8 cellular contexts compared by ENCODE assay signal in genomic region chr1:229410692-229411433, GRCh38. TPM values are rescaled to one million over a fixed set of nuclear protein-coding genes. Genes with fewer than 3 reads are reported as not detected.
DNase-seq lines count a peak whose midpoint lies in the region; ATAC-seq and TF ChIP-seq lines count a peak whose summit lies in the region.

No MANE protein-coding gene starts in this region.

- intact Hi-C loops in CD8-positive, alpha-beta T cell (cut with DNase I, micrococcal nuclease), result no loop called here

- H3K36me3 Mint-ChIP-seq in CD8-positive, alpha-beta T cell, result no peaks in the 10 kb centered on the region

- H3K9me3 ChIP-seq in HUES6 (ENCODE audit: control insufficient read depth, insufficient read depth, low read depth, low read length), result no peaks in the 10 kb centered on the region
- no peaks in the 10 kb centered on the region for H3K9me3 ChIP-seq in CD8-positive, alpha-beta T cell (ENCODE audit: low read length)

- no peak for TF ChIP-seq CTCF in choroid plexus epithelial cell (conservative IDR thresholded peaks at IDR 0.05; ENCODE audit: low read depth, low read length)
- TF ChIP-seq CTCF in CD8-positive, alpha-beta T cell (IDR thresholded peaks at IDR 0.05), result no peak

- CTCF ChIA-PET in CD8-positive, alpha-beta T cell (lab: Charles Lee), result interaction anchor here (1.3 to 1.4 kb wide), 2 partner anchors 9 to 19 kb away, joined by 3 to 5 read pairs; no protein-coding TSS in a partner anchor

- no peaks in the 10 kb centered on the region for H3K36me3 ChIP-seq in HUES6 (ENCODE audit: control insufficient read depth, insufficient read depth, low read length)
- H3K36me3 ChIP-seq in CD8-positive, alpha-beta T cell (ENCODE audit: insufficient read depth, low read length), result no peaks in the 10 kb centered on the region

- H3K27ac Mint-ChIP-seq in CD8-positive, alpha-beta T cell, result no peak overlapping the region

- DNase-seq in CD1c-positive myeloid dendritic cell (ENCODE audit: extremely low spot score), result peak; percentile 41
- DNase-seq in NOMO-1 treated with dmso at 0.1 percent for 144 hours (lab: John Stamatoyannopoulos, UW; ENCODE audit: unreplicated experiment), result peak; percentile 56
- peak; percentile 16 for DNase-seq in choroid plexus epithelial cell (ENCODE audit: low read depth)
- DNase-seq in medulla oblongata (ENCODE audit: extremely low spot score), result peak; percentile 16
- no peak for DNase-seq in DMS114 treated with DMSO at 0.1 percent for 48 hours (lab: John Stamatoyannopoulos, UW; ENCODE audit: unreplicated experiment)
- DNase-seq in CD8-positive, alpha-beta T cell, result no peak
- no peak for DNase-seq in activated T-cell treated with anti-CD3 and anti-CD28 coated beads, Interleukin-2, amount 50 U/mL, for 1 hour

- peaks cover 48% of the 10 kb centered on the region for H3K27me3 ChIP-seq in HUES6 (ENCODE audit: control insufficient read depth, insufficient read depth, low read length)
- peaks cover 5% of the 10 kb centered on the region for H3K27me3 ChIP-seq in CD8-positive, alpha-beta T cell (ENCODE audit: insufficient read depth, low read length)

- H3K4me1 Mint-ChIP-seq in CD8-positive, alpha-beta T cell (ENCODE audit: low read depth), result peaks cover 19% of the 10 kb centered on the region

- no peak overlapping the region for H3K9ac ChIP-seq in HUES6 (ENCODE audit: low read length)

- H3K27me3 Mint-ChIP-seq in CD8-positive, alpha-beta T cell (ENCODE audit: low read depth), result peaks cover 61% of the 10 kb centered on the region

- POLR2A ChIA-PET in CD8-positive, alpha-beta T cell (lab: Charles Lee), result no interaction called here

- no peak overlapping the region for H3K4me3 Mint-ChIP-seq in CD8-positive, alpha-beta T cell

- H3K27ac ChIP-seq in HUES6 (ENCODE audit: low read depth, low read length), result no peak overlapping the region
- no peak overlapping the region for H3K27ac ChIP-seq in CD8-positive, alpha-beta T cell (ENCODE audit: low read depth, low read length)

- no peaks in the 10 kb centered on the region for H3K9me3 Mint-ChIP-seq in CD8-positive, alpha-beta T cell

- H3K4me3 ChIP-seq in HUES6 (ENCODE audit: low read depth, low read length), result peak overlapping the region; percentile 22; the same call in 1 of the 2 replicates
- H3K4me3 ChIP-seq in choroid plexus epithelial cell (ENCODE audit: low read depth, low read length), result no peak overlapping the region
- no peak overlapping the region for H3K4me3 ChIP-seq in CD8-positive, alpha-beta T cell (ENCODE audit: low read depth, low read length)

- peaks cover 47% of the 10 kb centered on the region for H3K4me1 ChIP-seq in HUES6 (ENCODE audit: control insufficient read depth, insufficient read depth, low read length)
- H3K4me1 ChIP-seq in CD8-positive, alpha-beta T cell (ENCODE audit: insufficient read depth, low read length), result peaks cover 16% of the 10 kb centered on the region

- ATAC-seq in CD8-positive, alpha-beta T cell, result no peak

RNA-seq across cellular contexts. Expression of gene ACTA1, which starts 23.0 kb away (rescaled TPM):
- total RNA-seq in CD8-positive, alpha-beta T cell, result not detected

Comparison
In these comparisons a context has a peak if more than half of its experiments do, and no peak if none do; other contexts are left out.
1. DNase-seq: peak in CD1c-positive myeloid dendritic cell (single experiment), NOMO-1 treated with dmso at 0.1 percent for 144 hours (single experiment), choroid plexus epithelial cell (single experiment) and medulla oblongata (single experiment); none in DMS114 treated with DMSO at 0.1 percent for 48 hours (single experiment), CD8-positive, alpha-beta T cell (0 of 7) and activated T-cell treated with anti-CD3 and anti-CD28 coated beads, Interleukin-2, amount 50 U/mL, for 1 hour (single experiment).